Comparison of ENCODE assay signal across 21 cellular contexts in genomic region chr3:114110439-114110838, GRCh38.
"Had no signal": no experiment of that assay in that cellular context is flagged by ENCODE, and none has a peak within 500 bp of the region (broad histone marks: within the 10 kb centered on the region; RNA-seq: fewer than 3 reads in every experiment).

No MANE protein-coding gene starts in this region.

- DNase-seq: activated CD4-positive, alpha-beta memory T cell treated with anti-CD3 and anti-CD28 coated beads, Interleukin-2, amount 10 ng/mL, durations not matched to agents 7 days and 5 days; activated CD4-positive, alpha-beta T cell treated with anti-CD3 and anti-CD28 coated beads for 48 hours; activated CD4-positive, CD25-positive, alpha-beta regulatory T cell; activated naive CD4-positive, alpha-beta T cell; activated naive CD8-positive, alpha-beta T cell treated with anti-CD3 and anti-CD28 coated beads for 36 hours; activated T-cell treated with anti-CD3 and anti-CD28 coated beads, Interleukin-2, amount 50 U/mL, for 1 hour; amniotic stem cell; body of pancreas; dorsolateral prefrontal cortex; kidney glomerular epithelial cell; left ventricle myocardium inferior; mammary epithelial cell; pancreas; stimulated activated CD4-positive, alpha-beta T cell treated with anti-CD3 and anti-CD28 coated beads, Interleukin-4, amount 100 ng/mL, for 4 hours; upper lobe of left lung had no signal

- H3K36me3 ChIP-seq: left ventricle myocardium inferior, pancreas, thoracic aorta, upper lobe of left lung had no signal

- H3K4me1 ChIP-seq: body of pancreas, pancreas had no signal

- FAIRE-seq: frontal cortex, pancreas had no signal

- H3K9me3 ChIP-seq: body of pancreas, left ventricle myocardium inferior, pancreas, thoracic aorta, upper lobe of left lung had no signal

- H3K27ac Mint-ChIP-seq: activated CD4-positive, alpha-beta memory T cell treated with anti-CD3 and anti-CD28 coated beads, Interleukin-2, amount 10 ng/mL, durations not matched to agents 7 days and 5 days; activated naive CD8-positive, alpha-beta T cell treated with anti-CD3 and anti-CD28 coated beads for 36 hours; activated T-helper 17 cell treated with anti-CD3 and anti-CD28 coated beads, Interleukin-2, amount 50 U/mL, for 72 hours; stimulated activated memory B cell treated with anti-CD40 and anti-IgM and Interleukin-4, amounts not matched to agents 10 μg/mL and 1 μg/mL and 100 μg/mL, for 72 hours had no signal

- H3K4me1 Mint-ChIP-seq: activated CD4-positive, alpha-beta memory T cell treated with anti-CD3 and anti-CD28 coated beads, Interleukin-2, amount 10 ng/mL, durations not matched to agents 7 days and 5 days; activated naive CD8-positive, alpha-beta T cell treated with anti-CD3 and anti-CD28 coated beads for 36 hours; activated T-helper 17 cell treated with anti-CD3 and anti-CD28 coated beads, Interleukin-2, amount 50 U/mL, for 72 hours; stimulated activated memory B cell treated with anti-CD40 and anti-IgM and Interleukin-4, amounts not matched to agents 10 μg/mL and 1 μg/mL and 100 μg/mL, for 72 hours had no signal

- H3K4me2 ChIP-seq: smooth muscle cell had no signal

- H3K4me3 ChIP-seq: body of pancreas, dorsolateral prefrontal cortex, left ventricle myocardium inferior, pancreas, smooth muscle cell, thoracic aorta, upper lobe of left lung had no signal

- H3K4me3 Mint-ChIP-seq: activated CD4-positive, alpha-beta memory T cell treated with anti-CD3 and anti-CD28 coated beads, Interleukin-2, amount 10 ng/mL, durations not matched to agents 7 days and 5 days; activated naive CD8-positive, alpha-beta T cell treated with anti-CD3 and anti-CD28 coated beads for 36 hours; activated T-helper 17 cell treated with anti-CD3 and anti-CD28 coated beads, Interleukin-2, amount 50 U/mL, for 72 hours; stimulated activated memory B cell treated with anti-CD40 and anti-IgM and Interleukin-4, amounts not matched to agents 10 μg/mL and 1 μg/mL and 100 μg/mL, for 72 hours had no signal

- H3K27ac ChIP-seq: dorsolateral prefrontal cortex, left ventricle myocardium inferior, pancreas, thoracic aorta had no signal

- H3K27me3 ChIP-seq: body of pancreas, pancreas, upper lobe of left lung had no signal

- H3K9me3 Mint-ChIP-seq: activated CD4-positive, alpha-beta memory T cell treated with anti-CD3 and anti-CD28 coated beads, Interleukin-2, amount 10 ng/mL, durations not matched to agents 7 days and 5 days; activated naive CD8-positive, alpha-beta T cell treated with anti-CD3 and anti-CD28 coated beads for 36 hours; activated T-helper 17 cell treated with anti-CD3 and anti-CD28 coated beads, Interleukin-2, amount 50 U/mL, for 72 hours; stimulated activated memory B cell treated with anti-CD40 and anti-IgM and Interleukin-4, amounts not matched to agents 10 μg/mL and 1 μg/mL and 100 μg/mL, for 72 hours had no signal

- ATAC-seq: activated T-helper 17 cell treated with anti-CD3 and anti-CD28 coated beads, Interleukin-2, amount 50 U/mL, for 72 hours; body of pancreas; sciatic nerve; stimulated activated memory B cell treated with anti-CD40 and anti-IgM and Interleukin-4, amounts not matched to agents 10 μg/mL and 1 μg/mL and 100 μg/mL, for 72 hours had no signal

- H3K36me3 Mint-ChIP-seq: activated naive CD8-positive, alpha-beta T cell treated with anti-CD3 and anti-CD28 coated beads for 36 hours; stimulated activated memory B cell treated with anti-CD40 and anti-IgM and Interleukin-4, amounts not matched to agents 10 μg/mL and 1 μg/mL and 100 μg/mL, for 72 hours had no signal
